ENCODE assay signal across 8 cellular contexts in genomic region chr19:40217027-40217810, GRCh38. TPM values are rescaled to one million over a fixed set of nuclear protein-coding genes. Genes with fewer than 3 reads are reported as not detected.
DNase-seq lines count a peak whose midpoint lies in the region; TF ChIP-seq lines count a peak whose summit lies in the region.

No MANE protein-coding gene starts in this region.

- peaks cover 18% of the 10 kb centered on the region for H3K27me3 ChIP-seq in brain microvascular endothelial cell (replicated peaks)
- peaks cover 35% of the 10 kb centered on the region for H3K27me3 ChIP-seq in mucosa of stomach (ENCODE audit: control insufficient read depth, insufficient read depth, low read length)
- H3K27me3 ChIP-seq in MG63: peaks cover 28% of the 10 kb centered on the region

- peak overlapping the region; percentile 15 for H3K9ac ChIP-seq in mucosa of stomach (ENCODE audit: low read length)

- no peaks in the 10 kb centered on the region for H3K36me3 ChIP-seq in brain microvascular endothelial cell (replicated peaks)
- no peaks in the 10 kb centered on the region for H3K36me3 ChIP-seq in mucosa of stomach (ENCODE audit: control insufficient read depth, insufficient read depth, low read length)
- no peaks in the 10 kb centered on the region for H3K36me3 ChIP-seq in MG63

- H3K9me3 ChIP-seq in mucosa of stomach (ENCODE audit: control insufficient read depth, low read length): no peaks in the 10 kb centered on the region
- no peaks in the 10 kb centered on the region for H3K9me3 ChIP-seq in MG63

- no peak overlapping the region for H3K4me3 ChIP-seq in brain microvascular endothelial cell (ENCODE audit: low read depth, low read length)
- H3K4me3 ChIP-seq in mucosa of stomach (ENCODE audit: low read length): no peak overlapping the region
- no peak overlapping the region for H3K4me3 ChIP-seq in MG63

- peak; percentile 45 for TF ChIP-seq CTCF in brain microvascular endothelial cell (IDR thresholded peaks at IDR 0.05; ENCODE audit: low read depth, low read length, missing control alignments)

- H3K4me1 ChIP-seq in mucosa of stomach (ENCODE audit: control insufficient read depth, insufficient read depth, low read length): peaks cover 14% of the 10 kb centered on the region

- in situ Hi-C loops in brain microvascular endothelial cell (cut with HindIII; ENCODE audit: low pct_ligation_motif_present, low sequenced_read_pairs): no loop called here

- DNase-seq in DMS79 treated with DMSO at 0.1 percent for 48 hours (lab: John Stamatoyannopoulos, UW) (peak; percentile 90), NCI-H146 treated with DMSO at 0.1 percent for 48 hours (lab: John Stamatoyannopoulos, UW; ENCODE audit: unreplicated experiment) (peak; percentile 96), brain microvascular endothelial cell (no peak), KG1 (lab: John Stamatoyannopoulos, UW) (no peak), MG63 (no peak), hippocampal formation (lab: John Stamatoyannopoulos, UW) (no peak)
- DNase-seq in stimulated activated CD4-positive, alpha-beta T cell treated with anti-CD3 and anti-CD28 coated beads, Interleukin-4, amount 100 ng/mL, for 4 hours: no peak

- H3K27ac ChIP-seq in brain microvascular endothelial cell: no peak overlapping the region

RNA-seq across cellular contexts. Expression of gene TTC9B, which starts 1.0 kb away (rescaled TPM):
- not detected in 2 replicates for total RNA-seq in MG63 (2014; rRNA removed; shearing (Covaris generic); ENCODE audit: low replicate concordance)

RNA-seq across cellular contexts. Expression of gene CCNP, which starts 9.3 kb away (rescaled TPM):
- total RNA-seq in MG63 (2014; rRNA removed; shearing (Covaris generic); ENCODE audit: low replicate concordance): not detected in 2 replicates

RNA-seq across cellular contexts. Expression of gene MAP3K10, which starts 26.0 kb away (rescaled TPM):
- total RNA-seq in MG63 (2014; rRNA removed; shearing (Covaris generic); ENCODE audit: low replicate concordance): 4.2 and 13.8 TPM in 2 replicates

Comparison
In these comparisons a context has a peak if more than half of its experiments do, and no peak if none do; other contexts are left out.
1. DNase-seq: peak in DMS79 treated with DMSO at 0.1 percent for 48 hours (single experiment) and NCI-H146 treated with DMSO at 0.1 percent for 48 hours (single experiment); none in brain microvascular endothelial cell (single experiment), KG1 (single experiment), MG63 (single experiment), stimulated activated CD4-positive, alpha-beta T cell treated with anti-CD3 and anti-CD28 coated beads, Interleukin-4, amount 100 ng/mL, for 4 hours (0 of 2) and hippocampal formation (0 of 2).